In the genomic region with DNA sequence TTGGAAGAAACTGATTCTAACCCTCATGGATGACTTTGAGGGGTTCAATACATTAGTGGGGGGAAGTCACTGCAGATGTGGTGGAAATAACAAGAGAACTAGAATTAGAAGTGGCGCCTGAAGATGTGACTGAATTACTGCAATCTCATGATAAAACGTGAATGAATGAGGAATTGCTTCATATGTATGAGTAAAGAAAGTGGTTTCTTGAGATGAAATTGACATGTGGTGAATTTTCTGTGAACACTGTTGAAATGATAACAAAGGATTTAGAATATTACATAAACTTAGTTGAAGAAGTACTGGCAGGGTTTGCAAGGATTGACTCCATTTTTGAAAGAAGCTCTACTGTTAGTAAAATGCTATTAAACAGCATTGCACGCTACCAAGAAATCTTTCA, we compare ENCODE assay signal across 24 cellular contexts.
DNase-seq lines count a peak whose midpoint lies in the region; ATAC-seq, FAIRE-seq and TF ChIP-seq lines count a peak whose summit lies in the region.
"Had no signal": no experiment of that assay in that cellular context is flagged by ENCODE, and none has a peak within 500 bp of the region (broad histone marks: within the 10 kb centered on the region; RNA-seq: fewer than 3 reads in every experiment).

No MANE protein-coding gene starts in this region.

- TF ChIP-seq CTCF in A549 (IDR thresholded peaks at IDR 0.05): no peak
- no peak for TF ChIP-seq CTCF in RWPE2 (IDR thresholded peaks at IDR 0.05; ENCODE audit: poor library complexity, severe bottlenecking)

- no peak overlapping the region for H3K4me2 ChIP-seq in A549

- no peak for TF ChIP-seq EP300 in A549 (IDR thresholded peaks at IDR 0.05)

- ATAC-seq in A549 (no peak), RWPE2 (ENCODE audit: low read depth) (no peak), HG03571 (IDR thresholded peaks at IDR 0.05; ENCODE audit: unreplicated experiment) (no peak)
- ATAC-seq: activated CD4-positive, CD25-positive, alpha-beta regulatory T cell treated with anti-CD3 and anti-CD28 coated beads, Interleukin-2, amount 50 U/mL, for 24 hours; activated CD8-positive, alpha-beta T cell treated with anti-CD3 and anti-CD28 coated beads, Interleukin-2, amount 10 ng/mL, durations not matched to agents 7 days and 5 days; K562; naive thymus-derived CD4-positive, alpha-beta T cell; psoas muscle had no signal

- no peaks in the 10 kb centered on the region for H3K27me3 ChIP-seq in RWPE2 (ENCODE audit: insufficient read depth, poor library complexity, severe bottlenecking)
- H3K27me3 ChIP-seq: BE2C, MG63, thyroid gland, vagina had no signal

- DNase-seq in A549 (ENCODE audit: low read depth in 1 of 2, low spot score in 1 of 2): no peak
- peak; percentile 65 for DNase-seq in LHCN-M2 (ENCODE audit: low read depth)
- no peak for DNase-seq in RWPE2 (ENCODE audit: low spot score)
- peak; percentile 80 for DNase-seq in fibroblast of peridontal ligament (ENCODE audit: extremely low read depth)
- no peak for DNase-seq in DMS79 (lab: John Stamatoyannopoulos, UW)
- DNase-seq in dermis blood vessel endothelial cell: no peak
- DNase-seq in NCI-H1436 treated with DMSO at 0.1 percent for 48 hours (lab: John Stamatoyannopoulos, UW): no peak
- DNase-seq: activated effector memory CD4-positive, alpha-beta T cell treated with anti-CD3 and anti-CD28 coated beads, Interleukin-2, amount 50 U/mL, for 16 hours; activated naive CD8-positive, alpha-beta T cell treated with anti-CD3 and anti-CD28 coated beads, Interleukin-2, amount 10 ng/mL, durations not matched to agents 7 days and 5 days; activated T-cell treated with anti-CD3 and anti-CD28 coated beads for 4 hours; BE2C; DMS153; glutamatergic neuron; MG63; naive thymus-derived CD4-positive, alpha-beta T cell; psoas muscle; T-helper 1 cell; thyroid gland had no signal

- no peak for FAIRE-seq in A549 (lab: Jason Lieb, UNC)
- FAIRE-seq: H1, K562 had no signal

- TF ChIP-seq RAD21 in A549 (conservative IDR thresholded peaks at IDR 0.05 in 1 of 2, IDR thresholded peaks at IDR 0.05 in 1 of 2): no peak

- H3K27ac ChIP-seq in A549: peak overlapping the region; percentile 91; a peak in 3 of 6 replicates
- peak overlapping the region; percentile 12 for H3K27ac ChIP-seq in RWPE2 (ENCODE audit: poor library complexity, severe bottlenecking)
- H3K27ac ChIP-seq: psoas muscle, thyroid gland, vagina had no signal

- no peak overlapping the region for H3K4me3 ChIP-seq in A549
- H3K4me3 ChIP-seq in RWPE2 (ENCODE audit: severe bottlenecking): no peak overlapping the region
- H3K4me3 ChIP-seq: K562, MG63, psoas muscle, thyroid gland, vagina had no signal

- WGBS in A549 (ENCODE audit: missing lambda C conversion rate): 86% methylated on average over 3 of the region's 3 CpGs

- TF ChIP-seq POLR2A in A549 (IDR thresholded peaks at IDR 0.05; ENCODE audit: low read length): no peak

- POLR2A ChIA-PET in A549 (lab: Yijun Ruan, JAX): no interaction called here

- peaks cover 38% of the 10 kb centered on the region for H3K4me1 ChIP-seq in A549
- H3K4me1 ChIP-seq in RWPE2 (ENCODE audit: insufficient read depth, poor library complexity, severe bottlenecking): peaks cover 20% of the 10 kb centered on the region
- H3K4me1 ChIP-seq: BE2C had no signal

- CTCF ChIA-PET in A549 (lab: Yijun Ruan, JAX): interaction anchor here (1.9 kb wide), 1 partner anchor 65 kb away, joined by 4 read pairs; no protein-coding TSS in a partner anchor

- H3K36me3 ChIP-seq in RWPE2 (ENCODE audit: low read depth): no peaks in the 10 kb centered on the region
- H3K36me3 ChIP-seq: BE2C, MG63, thyroid gland, vagina had no signal

- no peaks in the 10 kb centered on the region for H3K9me3 ChIP-seq in A549
- H3K9me3 ChIP-seq in RWPE2 (ENCODE audit: severe bottlenecking): no peaks in the 10 kb centered on the region
- H3K9me3 ChIP-seq: BE2C, MG63, psoas muscle, thyroid gland, vagina had no signal

TF ChIP-seq in A549, 52 proteins besides CTCF, POLR2A, EP300 and RAD21:
- no peak for TF ChIP-seq RNF2 (IDR thresholded peaks at IDR 0.05; ENCODE audit: borderline replicate concordance, low read depth)
- no peak for TF ChIP-seq CBX2 (IDR thresholded peaks at IDR 0.05; ENCODE audit: borderline replicate concordance, low read depth)

Comparison
In these comparisons a context has a peak if more than half of its experiments do, and no peak if none do; other contexts are left out.
1. DNase-seq: peak in LHCN-M2 (single experiment) and fibroblast of peridontal ligament (single experiment); none in A549 (0 of 2), RWPE2 (single experiment), DMS79 (single experiment), dermis blood vessel endothelial cell (single experiment) and NCI-H1436 treated with DMSO at 0.1 percent for 48 hours (single experiment).